In the genomic region with DNA sequence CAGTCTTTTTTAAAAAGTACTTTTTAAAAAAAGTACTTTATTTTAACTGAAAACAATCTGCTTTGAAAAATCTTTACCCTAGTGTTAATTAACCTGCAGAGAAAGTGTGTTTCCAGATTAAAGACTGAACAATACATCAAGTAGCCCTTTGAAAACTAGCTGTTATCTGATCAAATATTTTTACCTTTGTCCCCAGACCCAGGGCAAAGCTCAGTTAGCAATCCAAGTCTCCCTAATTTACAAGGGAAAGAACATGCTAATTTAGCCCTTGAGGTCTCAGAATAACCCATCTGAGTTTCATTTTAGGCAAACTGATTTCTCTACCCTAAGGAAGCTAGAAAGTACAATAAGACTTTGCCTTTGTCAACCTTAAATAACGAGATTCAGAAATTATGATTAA, we compare ENCODE assay signal across 16 cellular contexts.
"Had no signal": no experiment of that assay in that cellular context is flagged by ENCODE, and none has a peak within 500 bp of the region (broad histone marks: within the 10 kb centered on the region; RNA-seq: fewer than 3 reads in every experiment).

No MANE protein-coding gene starts in this region.

- H3K36me3 ChIP-seq: colonic mucosa, heart left ventricle, thoracic aorta, uterus had no signal

- H3K27me3 ChIP-seq: colonic mucosa, heart left ventricle, uterus had no signal

- H3K4me1 ChIP-seq: colonic mucosa, uterus had no signal

- ATAC-seq: heart left ventricle; stimulated activated naive CD8-positive, alpha-beta T cell treated with anti-CD3 and anti-CD28 coated beads, Interleukin-15, amount 100 ng/mL, for 72 hours had no signal

- H3K4me3 Mint-ChIP-seq: activated B cell treated with CpG ODN at 0.5 μM for 24 hours; activated CD4-positive, alpha-beta T cell treated with anti-CD3 and anti-CD28 coated beads, Interleukin-2, amount 10 ng/mL, durations not matched to agents 7 days and 5 days; activated naive CD4-positive, alpha-beta T cell treated with anti-CD3 and anti-CD28 coated beads, Interleukin-2, amount 10 ng/mL, durations not matched to agents 7 days and 5 days; nephron progenitor cell; stimulated activated naive CD8-positive, alpha-beta T cell treated with anti-CD3 and anti-CD28 coated beads, Interleukin-15, amount 100 ng/mL, for 72 hours; T-helper 1 cell treated with Interleukin-12 subunit alpha and Interleukin-12 subunit beta and Interleukin-4 antibody, amounts not matched to agents 30 μg/mL and 1 μg/mL, for 36 hours had no signal

- H3K27ac ChIP-seq: colonic mucosa, thoracic aorta, uterus had no signal

- H3K36me3 Mint-ChIP-seq: activated naive CD4-positive, alpha-beta T cell treated with anti-CD3 and anti-CD28 coated beads, Interleukin-2, amount 10 ng/mL, durations not matched to agents 7 days and 5 days had no signal

- H3K4me3 ChIP-seq: colonic mucosa, heart left ventricle, thoracic aorta, uterus had no signal

- H3K9me3 ChIP-seq: colonic mucosa, heart left ventricle, thoracic aorta, uterus had no signal

- H3K9me3 Mint-ChIP-seq: activated B cell treated with CpG ODN at 0.5 μM for 24 hours; activated CD4-positive, alpha-beta T cell treated with anti-CD3 and anti-CD28 coated beads, Interleukin-2, amount 10 ng/mL, durations not matched to agents 7 days and 5 days; activated naive CD4-positive, alpha-beta T cell treated with anti-CD3 and anti-CD28 coated beads, Interleukin-2, amount 10 ng/mL, durations not matched to agents 7 days and 5 days; activated T-helper 2 cell treated with anti-CD3 and anti-CD28 coated beads, Interferon-gamma antibody, Interleukin-2, Interleukin-4, amounts not matched to agents 10 μg/mL and 5 μg/mL and 100 μg/mL, durations not matched to agents 14 hours and 24 hours and 36 hours; T-helper 1 cell treated with Interleukin-12 subunit alpha and Interleukin-12 subunit beta and Interleukin-4 antibody, amounts not matched to agents 30 μg/mL and 1 μg/mL, for 36 hours had no signal

- H3K27ac Mint-ChIP-seq: activated B cell treated with CpG ODN at 0.5 μM for 24 hours; activated CD4-positive, alpha-beta T cell treated with anti-CD3 and anti-CD28 coated beads, Interleukin-2, amount 10 ng/mL, durations not matched to agents 7 days and 5 days; activated naive CD4-positive, alpha-beta T cell treated with anti-CD3 and anti-CD28 coated beads, Interleukin-2, amount 10 ng/mL, durations not matched to agents 7 days and 5 days; activated T-helper 2 cell treated with anti-CD3 and anti-CD28 coated beads, Interferon-gamma antibody, Interleukin-2, Interleukin-4, amounts not matched to agents 10 μg/mL and 5 μg/mL and 100 μg/mL, durations not matched to agents 14 hours and 24 hours and 36 hours; nephron progenitor cell; stimulated activated naive CD8-positive, alpha-beta T cell treated with anti-CD3 and anti-CD28 coated beads, Interleukin-15, amount 100 ng/mL, for 72 hours; T-helper 1 cell treated with Interleukin-12 subunit alpha and Interleukin-12 subunit beta and Interleukin-4 antibody, amounts not matched to agents 30 μg/mL and 1 μg/mL, for 36 hours had no signal

- DNase-seq: activated B cell treated with CpG ODN at 0.5 μM for 24 hours; activated CD4-positive, alpha-beta T cell treated with anti-CD3 and anti-CD28 coated beads, Interleukin-2, amount 10 ng/mL, durations not matched to agents 7 days and 5 days; activated naive CD4-positive, alpha-beta T cell treated with anti-CD3 and anti-CD28 coated beads, Interleukin-2, amount 10 ng/mL, durations not matched to agents 7 days and 5 days; caudate nucleus; colonic mucosa; effector CD4-positive, alpha-beta T cell; foreskin melanocyte; heart left ventricle; mammary epithelial cell; nephron progenitor cell; stimulated activated CD4-positive, alpha-beta T cell treated with anti-CD3 and anti-CD28 coated beads, Interleukin-4, amount 100 ng/mL, for 4 hours; stimulated activated naive CD8-positive, alpha-beta T cell treated with anti-CD3 and anti-CD28 coated beads, Interleukin-15, amount 100 ng/mL, for 72 hours; uterus had no signal

- H3K4me1 Mint-ChIP-seq: activated B cell treated with CpG ODN at 0.5 μM for 24 hours; activated CD4-positive, alpha-beta T cell treated with anti-CD3 and anti-CD28 coated beads, Interleukin-2, amount 10 ng/mL, durations not matched to agents 7 days and 5 days; activated naive CD4-positive, alpha-beta T cell treated with anti-CD3 and anti-CD28 coated beads, Interleukin-2, amount 10 ng/mL, durations not matched to agents 7 days and 5 days; stimulated activated naive CD8-positive, alpha-beta T cell treated with anti-CD3 and anti-CD28 coated beads, Interleukin-15, amount 100 ng/mL, for 72 hours had no signal
